ENCODE assay signal across 15 cellular contexts in the genomic region with DNA sequence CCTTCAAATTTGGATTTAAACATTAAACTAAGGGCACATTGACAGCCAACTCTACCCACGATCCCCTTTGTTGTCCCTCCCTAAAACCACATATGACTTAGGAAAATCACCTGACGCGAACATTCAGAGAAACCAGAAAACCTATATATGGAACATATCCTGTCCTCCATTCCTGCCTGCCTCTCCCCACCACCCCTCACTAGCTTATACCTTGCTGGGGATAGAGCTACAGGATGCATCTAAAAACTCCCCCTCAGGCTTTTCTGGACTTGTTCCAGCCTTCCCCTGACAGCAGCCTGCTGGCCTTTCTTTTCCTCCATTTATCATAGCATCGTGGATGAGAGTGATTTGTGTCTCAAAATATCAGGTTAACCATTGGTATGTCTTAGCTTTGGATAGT. TPM values are rescaled to one million over a fixed set of nuclear protein-coding genes. Genes with fewer than 3 reads are reported as not detected.
DNase-seq lines count a peak whose midpoint lies in the region; ATAC-seq and TF ChIP-seq lines count a peak whose summit lies in the region.
"Had no signal": no experiment of that assay in that cellular context is flagged by ENCODE, and none has a peak within 500 bp of the region (broad histone marks: within the 10 kb centered on the region; RNA-seq: fewer than 3 reads in every experiment).

No MANE protein-coding gene starts in this region.

- no peak overlapping the region for H3K27ac ChIP-seq in SK-N-SH (ENCODE audit: low read depth in 2 of 2, low read length in 1 of 2)
- no peak overlapping the region for H3K27ac ChIP-seq in H9 (ENCODE audit: insufficient read length, low read depth, low read length)

- POLR2A ChIA-PET in SK-N-SH (lab: Yijun Ruan, JAX) = no interaction called here
- POLR2A ChIA-PET in activated CD8-positive, alpha-beta T cell treated with anti-CD3 and anti-CD28 coated beads for 36 hours (lab: Charles Lee) = interaction anchor here (1.1 kb wide), 1 partner anchor 9 kb away, joined by 3 read pairs; no protein-coding TSS in a partner anchor

- TF ChIP-seq CTCF in SK-N-SH (IDR thresholded peaks at IDR 0.05) (no peak), H9 (conservative IDR thresholded peaks at IDR 0.05) (no peak), natural killer cell (IDR thresholded peaks at IDR 0.05) (no peak)
- TF ChIP-seq CTCF in activated CD8-positive, alpha-beta T cell treated with anti-CD3 and anti-CD28 coated beads for 36 hours (IDR thresholded peaks at IDR 0.05) = no peak

- no peak overlapping the region for H2BK12ac ChIP-seq in H9 (ENCODE audit: insufficient read length, low read depth, low read length)

- H4K5ac ChIP-seq in H9 (ENCODE audit: insufficient read length, low read depth, low read length) = no peak overlapping the region

- H3K9me3 ChIP-seq in SK-N-SH (no peaks in the 10 kb centered on the region), H9 (ENCODE audit: control insufficient read depth, low read depth, low read length) (no peaks in the 10 kb centered on the region)

- H3K4me3 Mint-ChIP-seq in H9 = no peak overlapping the region
- peak overlapping the region; percentile 9 for H3K4me3 Mint-ChIP-seq in activated CD8-positive, alpha-beta T cell treated with anti-CD3 and anti-CD28 coated beads for 36 hours
- peak overlapping the region; percentile 52 for H3K4me3 Mint-ChIP-seq in natural killer cell

- 32% methylated on average over 4 of the region's 4 CpGs for WGBS in SK-N-SH (ENCODE audit: low lambda C conversion rate)
- no CpG with 5 or more reads among the region's 4 CpGs for WGBS in H9 (ENCODE audit: extremely low coverage, insufficient read length, low lambda C conversion rate)

- peak; percentile 14 for DNase-seq in SK-N-SH
- DNase-seq in H9 = no peak
- no peak for DNase-seq in activated CD8-positive, alpha-beta T cell treated with anti-CD3 and anti-CD28 coated beads for 36 hours
- no peak for DNase-seq in natural killer cell
- no peak for DNase-seq in NCI-H187 (lab: John Stamatoyannopoulos, UW)
- no peak for DNase-seq in stimulated activated CD4-positive, alpha-beta T cell treated with anti-CD3 and anti-CD28 coated beads, Interleukin-4, amount 100 ng/mL, for 4 hours
- DNase-seq: activated CD4-positive, alpha-beta T cell treated with anti-CD3 and anti-CD28 coated beads, Interleukin-2, amount 50 U/mL, for 48 hours; COR-L47; left ventricle myocardium superior; NCI-H1694 treated with DMSO at 0.1 percent for 48 hours; NCI-H526; stimulated activated CD4-positive, alpha-beta T cell treated with anti-CD3 and anti-CD28 coated beads, Interleukin-15, amount 100 ng/mL, for 24 hours; T-helper 9 cell had no signal

- no peaks in the 10 kb centered on the region for H3K36me3 ChIP-seq in SK-N-SH (replicated peaks in 1 of 2; ENCODE audit: control insufficient read depth in 1 of 2, insufficient read depth in 2 of 2, low read length in 1 of 2)

- no peak overlapping the region for H2BK5ac ChIP-seq in H9 (ENCODE audit: insufficient read length, low read length)

- no peaks in the 10 kb centered on the region for H3K9me2 ChIP-seq in SK-N-SH

- H3K9ac ChIP-seq in SK-N-SH (no peak overlapping the region), H9 (ENCODE audit: extremely low read depth, insufficient read length, low read length) (no peak overlapping the region)

- H3K79me2 ChIP-seq in SK-N-SH (ENCODE audit: insufficient read depth) (no peaks in the 10 kb centered on the region), H9 (ENCODE audit: insufficient read depth, low read length) (peaks cover 52% of the 10 kb centered on the region)

- H2AK5ac ChIP-seq in H9 (ENCODE audit: insufficient read length, low read length) = no peak overlapping the region

- H3K4me1 ChIP-seq in SK-N-SH (ENCODE audit: control insufficient read depth in 1 of 2, insufficient read depth in 2 of 2, low read depth in 1 of 2, low read length in 1 of 2) (peaks cover 0 to 2% of the 10 kb centered on the region in 2 experiments; a peak in 1 of 4 replicates), H9 (ENCODE audit: insufficient read depth, low read length) (peaks cover 12% of the 10 kb centered on the region; the same call in 1 of the 2 replicates)

- no peaks in the 10 kb centered on the region for H3K9me3 Mint-ChIP-seq in H9
- H3K9me3 Mint-ChIP-seq in activated CD8-positive, alpha-beta T cell treated with anti-CD3 and anti-CD28 coated beads for 36 hours = no peaks in the 10 kb centered on the region
- H3K9me3 Mint-ChIP-seq in natural killer cell = no peaks in the 10 kb centered on the region

- H3K4me3 ChIP-seq in SK-N-SH (ENCODE audit: low read depth in 2 of 2, low read length in 1 of 2) = no peak overlapping the region

- no peaks in the 10 kb centered on the region for H3K23me2 ChIP-seq in H9 (ENCODE audit: insufficient read length, low read depth, low read length, poor library complexity, severe bottlenecking)

- no peak overlapping the region for H4K91ac ChIP-seq in H9 (ENCODE audit: insufficient read length, low read depth, low read length)

- no peak overlapping the region for H3T11ph ChIP-seq in H9 (ENCODE audit: low read length)

- intact Hi-C loops in activated CD8-positive, alpha-beta T cell treated with anti-CD3 and anti-CD28 coated beads for 36 hours (cut with micrococcal nuclease) = no loop called here
- intact Hi-C loops in natural killer cell (cut with micrococcal nuclease) = no loop called here

- 0 out of 2 replicates have a peak, but pooled peaks cover 4% of the 10 kb centered on the region for H3K27me3 ChIP-seq in SK-N-SH (ENCODE audit: insufficient read depth)
- H3K27me3 ChIP-seq in H9 (ENCODE audit: insufficient read depth, low read length) = no peaks in the 10 kb centered on the region

- no peak overlapping the region for H3K18ac ChIP-seq in H9 (ENCODE audit: insufficient read length, low read depth, low read length)

- H3K79me1 ChIP-seq in H9 (ENCODE audit: insufficient read depth, low read depth, low read length, poor library complexity, severe bottlenecking) = peaks cover 3% of the 10 kb centered on the region

- no peaks in the 10 kb centered on the region for H3F3A ChIP-seq in SK-N-SH (replicated peaks; ENCODE audit: insufficient read depth)

- H3K36me3 Mint-ChIP-seq in H9 (ENCODE audit: insufficient read depth in 1 of 3, low read depth in 3 of 3) = peaks cover 3 to 11% (median 4%) of the 10 kb centered on the region in 3 experiments; a peak in 4 of 7 replicates
- H3K36me3 Mint-ChIP-seq in activated CD8-positive, alpha-beta T cell treated with anti-CD3 and anti-CD28 coated beads for 36 hours (ENCODE audit: low read depth) = peaks cover 35% of the 10 kb centered on the region
- H3K36me3 Mint-ChIP-seq in natural killer cell = no peaks in the 10 kb centered on the region

- no peak overlapping the region for H3K4me2 ChIP-seq in SK-N-SH
- H3K4me2 ChIP-seq in H9 (ENCODE audit: insufficient read depth, insufficient read length, low read length) = no peak overlapping the region

- no peak overlapping the region for H2BK15ac ChIP-seq in H9 (ENCODE audit: low read depth, low read length)

- no peaks in the 10 kb centered on the region for H3K27me3 Mint-ChIP-seq in H9 (ENCODE audit: low read depth)
- no peaks in the 10 kb centered on the region for H3K27me3 Mint-ChIP-seq in activated CD8-positive, alpha-beta T cell treated with anti-CD3 and anti-CD28 coated beads for 36 hours
- H3K27me3 Mint-ChIP-seq in natural killer cell (ENCODE audit: low read depth in 2 of 2) = no peaks in the 10 kb centered on the region

- peaks cover 60 to 65% of the 10 kb centered on the region in 2 experiments for H3K4me1 Mint-ChIP-seq in H9
- peaks cover 76% of the 10 kb centered on the region for H3K4me1 Mint-ChIP-seq in activated CD8-positive, alpha-beta T cell treated with anti-CD3 and anti-CD28 coated beads for 36 hours (ENCODE audit: low read depth)
- H3K4me1 Mint-ChIP-seq in natural killer cell = peaks cover 61 to 74% of the 10 kb centered on the region in 2 donors

- no peak overlapping the region for H3K14ac ChIP-seq in H9 (ENCODE audit: insufficient read depth, low read length)

- CTCF ChIA-PET in SK-N-SH (lab: Yijun Ruan, JAX) = no interaction called here
- CTCF ChIA-PET in activated CD8-positive, alpha-beta T cell treated with anti-CD3 and anti-CD28 coated beads for 36 hours (lab: Charles Lee) = no interaction called here

- ATAC-seq in SK-N-SH treated with all-trans-retinoic acid at 6 μM for 48 hours = no peak
- peak; percentile 38 for ATAC-seq in activated CD8-positive, alpha-beta T cell treated with anti-CD3 and anti-CD28 coated beads for 36 hours
- ATAC-seq in natural killer cell = no peak
- no peak for ATAC-seq in HG02610 (IDR thresholded peaks at IDR 0.05; ENCODE audit: unreplicated experiment)
- ATAC-seq: left ventricle myocardium superior had no signal

- no peak for TF ChIP-seq EP300 in SK-N-SH (IDR thresholded peaks at IDR 0.05; ENCODE audit: borderline replicate concordance in 1 of 2, low read depth in 1 of 2, low read length in 1 of 2)

- H3K23ac ChIP-seq in H9 (ENCODE audit: insufficient read length, low read depth, low read length) = no peak overlapping the region

- H4K8ac ChIP-seq in H9 (replicated peaks; ENCODE audit: insufficient read length, low read depth, low read length) = no peak overlapping the region

- no peak overlapping the region for H3K56ac ChIP-seq in H9 (ENCODE audit: insufficient read length, low read depth, low read length)

- H3K4ac ChIP-seq in H9 (ENCODE audit: low read depth, low read length) = no peak overlapping the region

- no peak overlapping the region for H2AFZ ChIP-seq in SK-N-SH (ENCODE audit: low read depth)
- no peak overlapping the region for H2AFZ ChIP-seq in H9 (ENCODE audit: low read length)

- H2BK20ac ChIP-seq in H9 (ENCODE audit: low read depth, low read length, poor library complexity, severe bottlenecking) = no peak overlapping the region

- H2BK120ac ChIP-seq in H9 (ENCODE audit: low read depth, low read length, poor library complexity, severe bottlenecking) = no peak overlapping the region

- peak overlapping the region; percentile 33 to 42 (median 34); a peak in 2 of 7 replicates for H3K27ac Mint-ChIP-seq in H9
- H3K27ac Mint-ChIP-seq in activated CD8-positive, alpha-beta T cell treated with anti-CD3 and anti-CD28 coated beads for 36 hours = peak overlapping the region; percentile 25
- peak overlapping the region; percentile 39 to 85 for H3K27ac Mint-ChIP-seq in natural killer cell

- no peaks in the 10 kb centered on the region for H4K20me1 ChIP-seq in SK-N-SH (ENCODE audit: insufficient read depth)
- H4K20me1 ChIP-seq in H9 (ENCODE audit: control insufficient read depth, insufficient read depth, insufficient read length) = no peaks in the 10 kb centered on the region

- TF ChIP-seq RAD21 in SK-N-SH (IDR thresholded peaks at IDR 0.05; ENCODE audit: low read length) = no peak

TF ChIP-seq in SK-N-SH, 30 proteins besides CTCF, POLR2A, EP300 and RAD21 (continues in another document):
- no peak for TF ChIP-seq SMC3 (IDR thresholded peaks at IDR 0.05; ENCODE audit: low read depth, low read length)

TF ChIP-seq in SK-N-SH treated with all-trans-retinoic acid at 6 μM for 48 hours, 23 proteins besides CTCF, POLR2A, EP300 and RAD21 (continues in another document):
- no peak for TF ChIP-seq ARNTL (CRISPR knock-in tag; IDR thresholded peaks at IDR 0.05; ENCODE audit: borderline replicate concordance, low read depth)
- TF ChIP-seq CSDC2 (CRISPR knock-in tag; IDR thresholded peaks at IDR 0.05) = no peak

RNA-seq across cellular contexts. Expression of gene STK26, which starts 8.8 kb away (rescaled TPM):
- 3.5 and 4.4 TPM in 2 replicates for polyA plus RNA-seq in SK-N-SH (2012; rRNA removed)
- 5.6 and 6.5 TPM in 2 replicates for polyA plus RNA-seq in SK-N-SH (2012; cell fraction: cytosol; rRNA removed)
- 1.6 and 3.8 TPM in 2 replicates for polyA plus RNA-seq in SK-N-SH (2012; cell fraction: nucleus; rRNA removed)
- 95.8 and 99.2 TPM in 2 replicates for total RNA-seq in H9 (2021)
- 10 to 100 TPM; 75.4 to 79.9 TPM for total RNA-seq in activated CD8-positive, alpha-beta T cell treated with anti-CD3 and anti-CD28 coated beads for 36 hours
- total RNA-seq in natural killer cell = 10 to 100 TPM; 62.5 to 81.0 (median 66.5) TPM

Comparison
In these comparisons a context has a peak if more than half of its experiments do, and no peak if none do; other contexts are left out.
1. H3K4me3 Mint-ChIP-seq: peak in activated CD8-positive, alpha-beta T cell treated with anti-CD3 and anti-CD28 coated beads for 36 hours (single experiment) and natural killer cell (single experiment); none in H9 (0 of 2).
2. Peak in every context shown above with its lines, with median percentiles within 50 percentile points of each other: H3K27ac Mint-ChIP-seq.